1 cellular context compared by ENCODE assay signal in the genomic region with DNA sequence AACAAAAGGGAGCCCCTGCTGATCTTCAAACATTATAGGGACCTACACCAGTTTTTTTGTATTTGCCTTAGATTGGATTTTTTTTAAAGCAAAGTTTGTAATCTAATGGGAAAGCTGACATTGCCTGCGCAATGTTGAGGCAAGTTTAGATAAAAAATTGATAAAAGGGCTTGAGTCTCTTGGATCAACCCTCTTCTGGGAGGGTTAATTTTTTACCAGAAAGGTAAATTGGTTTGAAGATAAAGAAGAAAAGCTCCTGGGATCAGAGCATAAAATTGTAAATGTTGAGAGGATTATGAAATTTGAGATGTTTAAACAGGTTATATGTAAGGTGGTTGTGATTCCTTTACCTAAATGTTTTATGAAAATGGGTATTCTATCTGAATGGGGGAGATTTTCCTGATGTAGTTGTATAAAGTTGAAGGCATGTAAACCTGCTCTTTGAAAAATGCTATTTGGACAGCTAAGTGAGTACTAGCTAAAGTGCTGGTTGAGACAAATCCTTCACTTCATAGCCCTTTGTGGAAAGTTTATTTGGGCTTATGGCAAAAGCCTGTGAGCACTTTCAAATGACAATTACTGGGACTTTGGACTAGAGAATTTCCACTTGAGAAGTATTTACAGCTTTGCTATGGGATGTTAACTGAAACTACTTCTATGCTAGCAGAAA.
TF ChIP-seq lines count a peak whose summit lies in the region.

No MANE protein-coding gene starts in this region.

TF ChIP-seq in HepG2, 621 proteins besides CTCF, POLR2A, EP300 and RAD21 (continued from another document and continues in another):
- TF ChIP-seq, protein P1, sequence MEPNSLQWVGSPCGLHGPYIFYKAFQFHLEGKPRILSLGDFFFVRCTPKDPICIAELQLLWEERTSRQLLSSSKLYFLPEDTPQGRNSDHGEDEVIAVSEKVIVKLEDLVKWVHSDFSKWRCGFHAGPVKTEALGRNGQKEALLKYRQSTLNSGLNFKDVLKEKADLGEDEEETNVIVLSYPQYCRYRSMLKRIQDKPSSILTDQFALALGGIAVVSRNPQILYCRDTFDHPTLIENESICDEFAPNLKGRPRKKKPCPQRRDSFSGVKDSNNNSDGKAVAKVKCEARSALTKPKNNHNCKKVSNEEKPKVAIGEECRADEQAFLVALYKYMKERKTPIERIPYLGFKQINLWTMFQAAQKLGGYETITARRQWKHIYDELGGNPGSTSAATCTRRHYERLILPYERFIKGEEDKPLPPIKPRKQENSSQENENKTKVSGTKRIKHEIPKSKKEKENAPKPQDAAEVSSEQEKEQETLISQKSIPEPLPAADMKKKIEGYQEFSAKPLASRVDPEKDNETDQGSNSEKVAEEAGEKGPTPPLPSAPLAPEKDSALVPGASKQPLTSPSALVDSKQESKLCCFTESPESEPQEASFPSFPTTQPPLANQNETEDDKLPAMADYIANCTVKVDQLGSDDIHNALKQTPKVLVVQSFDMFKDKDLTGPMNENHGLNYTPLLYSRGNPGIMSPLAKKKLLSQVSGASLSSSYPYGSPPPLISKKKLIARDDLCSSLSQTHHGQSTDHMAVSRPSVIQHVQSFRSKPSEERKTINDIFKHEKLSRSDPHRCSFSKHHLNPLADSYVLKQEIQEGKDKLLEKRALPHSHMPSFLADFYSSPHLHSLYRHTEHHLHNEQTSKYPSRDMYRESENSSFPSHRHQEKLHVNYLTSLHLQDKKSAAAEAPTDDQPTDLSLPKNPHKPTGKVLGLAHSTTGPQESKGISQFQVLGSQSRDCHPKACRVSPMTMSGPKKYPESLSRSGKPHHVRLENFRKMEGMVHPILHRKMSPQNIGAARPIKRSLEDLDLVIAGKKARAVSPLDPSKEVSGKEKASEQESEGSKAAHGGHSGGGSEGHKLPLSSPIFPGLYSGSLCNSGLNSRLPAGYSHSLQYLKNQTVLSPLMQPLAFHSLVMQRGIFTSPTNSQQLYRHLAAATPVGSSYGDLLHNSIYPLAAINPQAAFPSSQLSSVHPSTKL (CRISPR knock-in tag; IDR thresholded peaks at IDR 0.05) = peak; percentile 49; the same call in 1 of the 2 replicates
- TF ChIP-seq POLR2AphosphoS5 (IDR thresholded peaks at IDR 0.05; ENCODE audit: low read depth, low read length) = 0 out of 2 replicates have a peak, but pooled peaks have one; percentile 15
- TF ChIP-seq ZMYM4 (CRISPR knock-in tag; IDR thresholded peaks at IDR 0.05) = 0 out of 2 replicates have a peak, but pooled peaks have one; percentile 27
- peak; percentile 51; the same call in 1 of the 2 replicates for TF ChIP-seq HMG20A (CRISPR knock-in tag; IDR thresholded peaks at IDR 0.05; ENCODE audit: borderline replicate concordance)
- 0 out of 2 replicates have a peak, but pooled peaks have one; percentile 16 for TF ChIP-seq KAT8 (CRISPR knock-in tag; IDR thresholded peaks at IDR 0.05)
- TF ChIP-seq, protein P2, sequence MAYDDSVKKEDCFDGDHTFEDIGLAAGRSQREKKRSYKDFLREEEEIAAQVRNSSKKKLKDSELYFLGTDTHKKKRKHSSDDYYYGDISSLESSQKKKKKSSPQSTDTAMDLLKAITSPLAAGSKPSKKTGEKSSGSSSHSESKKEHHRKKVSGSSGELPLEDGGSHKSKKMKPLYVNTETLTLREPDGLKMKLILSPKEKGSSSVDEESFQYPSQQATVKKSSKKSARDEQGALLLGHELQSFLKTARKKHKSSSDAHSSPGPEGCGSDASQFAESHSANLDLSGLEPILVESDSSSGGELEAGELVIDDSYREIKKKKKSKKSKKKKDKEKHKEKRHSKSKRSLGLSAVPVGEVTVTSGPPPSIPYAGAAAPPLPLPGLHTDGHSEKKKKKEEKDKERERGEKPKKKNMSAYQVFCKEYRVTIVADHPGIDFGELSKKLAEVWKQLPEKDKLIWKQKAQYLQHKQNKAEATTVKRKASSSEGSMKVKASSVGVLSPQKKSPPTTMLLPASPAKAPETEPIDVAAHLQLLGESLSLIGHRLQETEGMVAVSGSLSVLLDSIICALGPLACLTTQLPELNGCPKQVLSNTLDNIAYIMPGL (CRISPR knock-in tag; IDR thresholded peaks at IDR 0.05; ENCODE audit: borderline replicate concordance in 1 of 2, low read depth in 1 of 2) = 0 out of 4 replicates have a peak, but pooled peaks of 1 of the 2 experiments have one; percentile 7
- TF ChIP-seq ZBTB3 (CRISPR knock-in tag; IDR thresholded peaks at IDR 0.05; ENCODE audit: borderline replicate concordance, low read depth) = peak; percentile 27; the same call in 1 of the 2 replicates
- TF ChIP-seq PITX1 (CRISPR knock-in tag; IDR thresholded peaks at IDR 0.05) = 0 out of 2 replicates have a peak, but pooled peaks have one; percentile 9
- TF ChIP-seq DPF2 (CRISPR knock-in tag; IDR thresholded peaks at IDR 0.05; ENCODE audit: borderline replicate concordance, low read depth) = peak; percentile 17; the same call in 1 of the 2 replicates
- peak; percentile 43; the same call in 1 of the 2 replicates for TF ChIP-seq ZNF614 (CRISPR knock-in tag; IDR thresholded peaks at IDR 0.05; ENCODE audit: borderline replicate concordance)
- no peak for TF ChIP-seq RFXANK (CRISPR knock-in tag; IDR thresholded peaks at IDR 0.05)
- no peak for TF ChIP-seq ZFY (CRISPR knock-in tag; IDR thresholded peaks at IDR 0.05)
- TF ChIP-seq ZNF350 (CRISPR knock-in tag; IDR thresholded peaks at IDR 0.05; ENCODE audit: borderline replicate concordance, low read depth) = no peak
- TF ChIP-seq ZNF878 (CRISPR knock-in tag; IDR thresholded peaks at IDR 0.05) = no peak; the same call in 1 of the 2 replicates
- TF ChIP-seq BCL6 (CRISPR knock-in tag; IDR thresholded peaks at IDR 0.05) = peak; percentile 29; the same call in 1 of the 2 replicates
- TF ChIP-seq ZNF629 (CRISPR knock-in tag; conservative IDR thresholded peaks at IDR 0.05) = 0 out of 2 replicates have a peak, but pooled peaks have one; percentile 10
- TF ChIP-seq SOX6 (IDR thresholded peaks at IDR 0.05) = no peak
- peak; percentile 70 for TF ChIP-seq SOX6 (CRISPR knock-in tag; IDR thresholded peaks at IDR 0.05)
- TF ChIP-seq MED8 (CRISPR knock-in tag; IDR thresholded peaks at IDR 0.05; ENCODE audit: insufficient replicate concordance) = peak; percentile 22
- peak; percentile 22; the same call in 1 of the 2 replicates for TF ChIP-seq GFI1 (CRISPR knock-in tag; IDR thresholded peaks at IDR 0.05; ENCODE audit: borderline replicate concordance)
- TF ChIP-seq GLI4 (CRISPR knock-in tag; IDR thresholded peaks at IDR 0.05; ENCODE audit: borderline replicate concordance) = no peak
- TF ChIP-seq HOXA9 (CRISPR knock-in tag; IDR thresholded peaks at IDR 0.05; ENCODE audit: borderline replicate concordance) = no peak
- TF ChIP-seq ARNTL (CRISPR knock-in tag; IDR thresholded peaks at IDR 0.05) = 0 out of 2 replicates have a peak, but pooled peaks have one; percentile 13
- TF ChIP-seq HNF4A (CRISPR knock-in tag; IDR thresholded peaks at IDR 0.05) = 0 out of 2 replicates have a peak, but pooled peaks have one; percentile 2
- no peak for TF ChIP-seq ZNF160 (CRISPR knock-in tag; IDR thresholded peaks at IDR 0.05)
- no peak for TF ChIP-seq TOPORS (CRISPR knock-in tag; IDR thresholded peaks at IDR 0.05)
- TF ChIP-seq ZNF619 (CRISPR knock-in tag; IDR thresholded peaks at IDR 0.05) = no peak
- TF ChIP-seq NFKB2 (CRISPR knock-in tag; IDR thresholded peaks at IDR 0.05; ENCODE audit: borderline replicate concordance) = no peak
- TF ChIP-seq HNF4G (IDR thresholded peaks at IDR 0.05; ENCODE audit: borderline replicate concordance, low read depth, low read length) = no peak
- TF ChIP-seq HNF4G (CRISPR knock-in tag; IDR thresholded peaks at IDR 0.05; ENCODE audit: borderline replicate concordance, low read depth) = no peak
- no peak for TF ChIP-seq ZBTB37 (CRISPR knock-in tag; IDR thresholded peaks at IDR 0.05)
- TF ChIP-seq PAXIP1 (CRISPR knock-in tag; conservative IDR thresholded peaks at IDR 0.05) = 0 out of 2 replicates have a peak, but pooled peaks have one; percentile 86
- TF ChIP-seq CENPT (CRISPR knock-in tag; IDR thresholded peaks at IDR 0.05; ENCODE audit: low read depth) = no peak
- no peak for TF ChIP-seq KLF12 (CRISPR knock-in tag; IDR thresholded peaks at IDR 0.05; ENCODE audit: borderline replicate concordance)
- no peak for TF ChIP-seq ZNF460 (CRISPR knock-in tag; IDR thresholded peaks at IDR 0.05; ENCODE audit: borderline replicate concordance)
- peak; percentile 53 for TF ChIP-seq NR2F6 (IDR thresholded peaks at IDR 0.05)
- TF ChIP-seq NR2F6 (CRISPR knock-in tag; IDR thresholded peaks at IDR 0.05) = no peak
- peak; percentile 81 for TF ChIP-seq NFIC (IDR thresholded peaks at IDR 0.05; ENCODE audit: low read length)
- no peak for TF ChIP-seq SMAD3 (CRISPR knock-in tag; IDR thresholded peaks at IDR 0.05)
- TF ChIP-seq RBFOX2 (IDR thresholded peaks at IDR 0.05; ENCODE audit: low read depth, low read length) = peak; percentile 80
- TF ChIP-seq TFAP4 (IDR thresholded peaks at IDR 0.05; ENCODE audit: borderline replicate concordance, low read depth) = no peak
- 0 out of 2 replicates have a peak, but pooled peaks have one; percentile 64 for TF ChIP-seq RERE (CRISPR knock-in tag; IDR thresholded peaks at IDR 0.05; ENCODE audit: low read depth)
- TF ChIP-seq HDAC2 (CRISPR knock-in tag; IDR thresholded peaks at IDR 0.05) = 0 out of 2 replicates have a peak, but pooled peaks have one; percentile 35
- TF ChIP-seq KAT7 (CRISPR knock-in tag; IDR thresholded peaks at IDR 0.05; ENCODE audit: borderline replicate concordance) = no peak
